ENCODE assay signal across 13 cellular contexts in genomic region chr6:49453221-49453620, GRCh38. TPM values are rescaled to one million over a fixed set of nuclear protein-coding genes. Genes with fewer than 3 reads are reported as not detected.
DNase-seq lines count a peak whose midpoint lies in the region; ATAC-seq and TF ChIP-seq lines count a peak whose summit lies in the region.
"Had no signal": no experiment of that assay in that cellular context is flagged by ENCODE, and none has a peak within 500 bp of the region (broad histone marks: within the 10 kb centered on the region; RNA-seq: fewer than 3 reads in every experiment).

No MANE protein-coding gene starts in this region.

- ATAC-seq in HCT116, result no peak; the same call in 1 of the 2 replicates
- peak; percentile 23 for ATAC-seq in left colon
- no peak for ATAC-seq in HG03108 (IDR thresholded peaks at IDR 0.05; ENCODE audit: unreplicated experiment)
- ATAC-seq: esophagus mucosa; naive thymus-derived CD4-positive, alpha-beta T cell; Right ventricle myocardium inferior had no signal

- TF ChIP-seq RAD21 in HCT116 (IDR thresholded peaks at IDR 0.05; ENCODE audit: low read depth), result no peak

- H3K27ac ChIP-seq in HCT116 (ENCODE audit: low read depth, low read length) (no peak overlapping the region), VCaP (no peak overlapping the region), tibial artery (no peak overlapping the region)

- no peak overlapping the region for H2AFZ ChIP-seq in HCT116 (ENCODE audit: low read depth, low read length, poor library complexity, severe bottlenecking)

- DNase-seq in BJ (ENCODE audit: low read depth) (no peak), HCT116 (ENCODE audit: low read depth, low spot score) (no peak), left colon (no peak), amygdala (lab: John Stamatoyannopoulos, UW) (no peak), tibial artery (no peak)
- no peak for DNase-seq in activated T-cell treated with anti-CD3 and anti-CD28 coated beads, Interleukin-2, amount 50 U/mL, for 48 hours
- DNase-seq: KBM-7; naive thymus-derived CD4-positive, alpha-beta T cell had no signal

- RAD21 ChIA-PET in HCT116 (lab: Charles Lee; ENCODE audit: low non-redundant PET in 1 of 2, low total read pairs in 2 of 2, uncharacterized antibody in 2 of 2, unreplicated experiment in 2 of 2), result interaction anchor here in 1 of 2 experiments (0.8 to 1.0 kb wide), 2 partner anchors 154 to 396 kb away, joined by 3 read pairs; no protein-coding TSS in a partner anchor

- H3K36me3 ChIP-seq in BJ (ENCODE audit: control insufficient read depth, insufficient read depth, low read length) (peaks cover 1% of the 10 kb centered on the region; the same call in 1 of the 2 replicates), HCT116 (ENCODE audit: control insufficient read depth in 1 of 2, insufficient read depth in 2 of 2, low read length in 2 of 2) (0 out of 4 replicates have a peak, but pooled peaks cover 0 to 2% of the 10 kb centered on the region in 2 experiments), tibial artery (peaks cover 35 to 76% (median 46%) of the 10 kb centered on the region in 3 donors)

- H3K4me2 ChIP-seq in HCT116 (ENCODE audit: low read length), result no peak overlapping the region

- POLR2A ChIA-PET in BJ (lab: Charles Lee), result no interaction called here
- POLR2A ChIA-PET in HCT116 (lab: Charles Lee), result no interaction called here

- no peaks in the 10 kb centered on the region for H4K20me1 ChIP-seq in HCT116 (ENCODE audit: insufficient read depth)

- TF ChIP-seq POLR2A in HCT116 (IDR thresholded peaks at IDR 0.05; ENCODE audit: borderline replicate concordance, extremely low read depth, insufficient read depth, insufficient read length), result no peak

- H3K9me3 ChIP-seq in HCT116 (ENCODE audit: control insufficient read depth in 1 of 2, insufficient read depth in 1 of 2, low read depth in 1 of 2, low read length in 2 of 2) (no peaks in the 10 kb centered on the region), tibial artery (no peaks in the 10 kb centered on the region)

- BruUV-seq in HCT116 (replicated peaks; lab: Mats Ljungman, UMichigan), result no TSS peak

- intact Hi-C loops in HCT116 (cut with micrococcal nuclease), result loop anchor here (1.0 kb wide), 2 partner anchors 154 to 396 kb away; no protein-coding TSS in a partner anchor
- intact Hi-C loops in left colon (cut with DNase I, micrococcal nuclease), result no loop called here
- intact Hi-C loops in tibial artery (cut with DNase I; ENCODE audit: low total_unique reads), result no loop called here

- H3K4me3 ChIP-seq in BJ (ENCODE audit: low read depth, low read length) (no peak overlapping the region), HCT116 (replicated peaks in 1 of 2; ENCODE audit: low read depth in 1 of 2, low read length in 2 of 2) (no peak overlapping the region), tibial artery (no peak overlapping the region)

- H3K9ac ChIP-seq in HCT116 (ENCODE audit: low read length), result no peak overlapping the region

- H3K9me2 ChIP-seq in HCT116 (ENCODE audit: insufficient read depth), result no peaks in the 10 kb centered on the region

- no peaks in the 10 kb centered on the region for H3K27me3 ChIP-seq in BJ (ENCODE audit: control insufficient read depth, insufficient read depth, low read length)
- no peaks in the 10 kb centered on the region for H3K27me3 ChIP-seq in HCT116 (ENCODE audit: insufficient read depth, low read length)
- H3K27me3 ChIP-seq in tibial artery, result no peaks in the 10 kb centered on the region

- TF ChIP-seq CTCF in BJ (IDR thresholded peaks at IDR 0.05; ENCODE audit: insufficient read depth, low read depth, low read length) (peak; percentile 28; the same call in 1 of the 2 replicates), HCT116 (IDR thresholded peaks at IDR 0.05 in 2 of 3, conservative IDR thresholded peaks at IDR 0.05 in 1 of 3; ENCODE audit: borderline replicate concordance in 1 of 3, insufficient read depth in 1 of 3, low read depth in 2 of 3, low read length in 2 of 3) (peak; percentile 6 to 14 (median 14); a peak in 2 of 6 replicates), VCaP (conservative IDR thresholded peaks at IDR 0.05) (peak; percentile 65), tibial artery (IDR thresholded peaks at IDR 0.05) (peak in 1 of 2 experiments; percentile 16)

- H3K79me2 ChIP-seq in HCT116 (ENCODE audit: insufficient read depth, low read length), result no peaks in the 10 kb centered on the region

- CTCF ChIA-PET in BJ (lab: Yijun Ruan, JAX), result no interaction called here
- CTCF ChIA-PET in HCT116 (lab: Charles Lee), result interaction anchor here (0.7 to 2.4 kb wide), 6 partner anchors 16 to 396 kb away, joined by 3 to 10 read pairs (median 4); no protein-coding TSS in a partner anchor

- H3K4me1 ChIP-seq in HCT116 (ENCODE audit: control insufficient read depth in 1 of 2, insufficient read depth in 2 of 2, low read length in 2 of 2) (no peaks in the 10 kb centered on the region), tibial artery (peaks cover 0 to 8% (median 0%) of the 10 kb centered on the region in 4 donors)

TF ChIP-seq in HCT116, 20 proteins besides CTCF, POLR2A, EP300 and RAD21:
- TF ChIP-seq ELF1 (IDR thresholded peaks at IDR 0.05; ENCODE audit: borderline replicate concordance, low read depth), result no peak
- no peak for TF ChIP-seq SIN3A (IDR thresholded peaks at IDR 0.05; ENCODE audit: low read depth)
- TF ChIP-seq EGR1 (IDR thresholded peaks at IDR 0.05; ENCODE audit: low read depth), result no peak
- no peak for TF ChIP-seq EZH2 (IDR thresholded peaks at IDR 0.05)
- no peak for TF ChIP-seq FOSL1 (IDR thresholded peaks at IDR 0.05; ENCODE audit: low read depth)
- TF ChIP-seq POLR2AphosphoS5 (IDR thresholded peaks at IDR 0.05; ENCODE audit: low read depth, low read length), result no peak
- no peak for TF ChIP-seq CBX3 (IDR thresholded peaks at IDR 0.05; ENCODE audit: low read depth)
TF ChIP-seq in HCT116: peak in this region for 0.

RNA-seq across cellular contexts. Expression of gene MMUT, which starts 9.8 kb away (rescaled TPM):
- polyA plus RNA-seq in BJ (2011; rRNA removed), result 10.2 and 18.7 TPM in 2 replicates
- 6.4 and 8.1 TPM in 2 replicates for polyA minus RNA-seq in BJ (2011; rRNA and poly(A)+ RNA removed)
- total RNA-seq in HCT116 (2021; ENCODE audit: unreplicated experiment), result 12.4 TPM
- 6.0 and 7.5 TPM in 2 replicates for polyA plus RNA-seq in HCT116 (2012)
- 10 to 100 TPM; 42.3 to 55.0 TPM for total RNA-seq in left colon

RNA-seq across cellular contexts. Expression of gene CENPQ, which starts 9.9 kb away (rescaled TPM):
- polyA plus RNA-seq in BJ (2011; rRNA removed), result 2.1 and 4.7 TPM in 2 replicates
- 0.26 and 0.33 TPM in 2 replicates for polyA minus RNA-seq in BJ (2011; rRNA and poly(A)+ RNA removed)
- total RNA-seq in HCT116 (2021; ENCODE audit: unreplicated experiment) (11.3 TPM), left colon (1 to 10 TPM; 2.0 to 2.5 TPM)
- polyA plus RNA-seq in HCT116 (2012), result 2.3 and 3.0 TPM in 2 replicates

RNA-seq across cellular contexts. Expression of gene GLYATL3, which starts 46.5 kb away (rescaled TPM):
- polyA plus RNA-seq in BJ (2011; rRNA removed), result not detected in 2 replicates
- polyA minus RNA-seq in BJ (2011; rRNA and poly(A)+ RNA removed), result not detected in 2 replicates
- not detected for total RNA-seq in HCT116 (2021; ENCODE audit: unreplicated experiment)
- polyA plus RNA-seq in HCT116 (2012), result not detected in 2 replicates
- under 1 TPM in 1 of 2 donors, not detected in 1; 0.22 TPM for total RNA-seq in left colon
- total RNA-seq: activated T-helper 1 cell treated with anti-CD3 and anti-CD28 coated beads, Interleukin-12 subunit alpha, Interleukin-12 subunit beta, Interleukin-2, Interleukin-4 antibody, amounts not matched to agents 30 ng/mL and 10 ng/mL and 1 ng/mL, durations not matched to agents 14 hours and 24 hours and 36 hours; esophagus mucosa; naive thymus-derived CD4-positive, alpha-beta T cell; Right ventricle myocardium inferior had no signal
- polyA plus RNA-seq: naive thymus-derived CD4-positive, alpha-beta T cell had no signal
